In genomic region chr5:150313501-150313900, GRCh38 we compare ENCODE assay signal across 26 cellular contexts. TPM values are rescaled to one million over a fixed set of nuclear protein-coding genes. Genes with fewer than 3 reads are reported as not detected.
"Had no signal": no experiment of that assay in that cellular context is flagged by ENCODE, and none has a peak within 500 bp of the region (broad histone marks: within the 10 kb centered on the region; RNA-seq: fewer than 3 reads in every experiment).

No MANE protein-coding gene starts in this region.

- DNase-seq: activated CD4-positive, alpha-beta T cell treated with anti-CD3 and anti-CD28 coated beads, Interleukin-2, amount 10 ng/mL, durations not matched to agents 7 days and 5 days; activated CD8-positive, alpha-beta memory T cell treated with anti-CD3 and anti-CD28 coated beads, Interleukin-2, amount 50 U/mL, for 4 hours; activated naive CD4-positive, alpha-beta T cell treated with anti-CD3 and anti-CD28 coated beads, Interleukin-2, amount 10 ng/mL, durations not matched to agents 7 days and 5 days; activated naive CD8-positive, alpha-beta T cell treated with anti-CD3 and anti-CD28 coated beads, Interleukin-2, amount 50 U/mL, for 24 hours; activated T-cell treated with anti-CD3 and anti-CD28 coated beads, Interleukin-2, amount 50 U/mL, for 4 hours; aorta; colonic mucosa; endodermal cell; foreskin melanocyte; glutamatergic neuron; hypothalamus; islet precursor cell; left lung; mucosa of descending colon; naive B cell; pancreas; right lobe of liver; small intestine; stimulated activated CD4-positive, alpha-beta T cell treated with anti-CD3 and anti-CD28 coated beads, Interleukin-4, amount 100 ng/mL, for 24 hours; stomach; trophoblast cell had no signal

- H3K4me3 ChIP-seq: colonic mucosa, left lung, mucosa of descending colon, pancreas, right lobe of liver, stomach had no signal

- H3K36me3 ChIP-seq: colonic mucosa, left lung, neutrophil, pancreas, right lobe of liver, stomach had no signal

- H3K9me3 ChIP-seq: colonic mucosa, left lung, mucosa of descending colon, neutrophil, pancreas, right lobe of liver, stomach had no signal

- H3K4me1 ChIP-seq: colonic mucosa, left lung, pancreas, right lobe of liver had no signal

- H3K27me3 ChIP-seq: colonic mucosa, left lung, neutrophil, pancreas, right lobe of liver, stomach had no signal

- H3K27ac ChIP-seq: colonic mucosa, left lung, neutrophil, pancreas, right lobe of liver, stomach had no signal

- ATAC-seq: activated CD4-positive, CD25-positive, alpha-beta regulatory T cell treated with anti-CD3 and anti-CD28 coated beads, Interleukin-2, amount 50 U/mL, for 24 hours; activated naive CD8-positive, alpha-beta T cell treated with anti-CD3 and anti-CD28 coated beads, Interleukin-2, amount 50 U/mL, for 24 hours; activated T-cell treated with anti-CD3 and anti-CD28 coated beads, Interleukin-2, amount 50 U/mL, for 4 hours; left lung; mucosa of descending colon; pancreas; right lobe of liver; stimulated activated effector memory CD8-positive, alpha-beta T cell treated with anti-CD3 and anti-CD28 coated beads, Interleukin-12 subunit alpha, Interleukin-12 subunit beta, amount 100 ng/mL, for 72 hours had no signal

RNA-seq across cellular contexts. Expression of gene ARSI, which starts 10.8 kb away (rescaled TPM):
- total RNA-seq: activated CD4-positive, alpha-beta T cell treated with anti-CD3 and anti-CD28 coated beads, Interleukin-2, amount 10 ng/mL, durations not matched to agents 7 days and 5 days; activated T-cell treated with anti-CD3 and anti-CD28 coated beads, Interleukin-2, amount 50 U/mL, for 4 hours; lung microvascular endothelial cell had no signal
- polyA plus RNA-seq: aorta, pancreas had no signal

RNA-seq across cellular contexts. Expression of gene CAMK2A, which starts 23.9 kb away (rescaled TPM):
- total RNA-seq: activated CD4-positive, alpha-beta T cell treated with anti-CD3 and anti-CD28 coated beads, Interleukin-2, amount 10 ng/mL, durations not matched to agents 7 days and 5 days; activated T-cell treated with anti-CD3 and anti-CD28 coated beads, Interleukin-2, amount 50 U/mL, for 4 hours; epithelial cell of proximal tubule; lung microvascular endothelial cell had no signal
